Comparison of ENCODE assay signal across 14 cellular contexts in genomic region chr19:15532779-15533521, GRCh38. TPM values are rescaled to one million over a fixed set of nuclear protein-coding genes. Genes with fewer than 3 reads are reported as not detected.
A peak's percentile ranks its signal among the peaks of the same experiment; 100 is the strongest.
DNase-seq lines count a peak whose midpoint lies in the region; ATAC-seq and TF ChIP-seq lines count a peak whose summit lies in the region.
"Had no signal": no experiment of that assay in that cellular context is flagged by ENCODE, and none has a peak within 500 bp of the region (broad histone marks: within the 10 kb centered on the region; RNA-seq: fewer than 3 reads in every experiment).

No MANE protein-coding gene starts in this region.

- intact Hi-C loops in left cardiac atrium (cut with DNase I), result no loop called here

- ATAC-seq in esophagus mucosa (peak; percentile 76), HG02870 (IDR thresholded peaks at IDR 0.05; ENCODE audit: unreplicated experiment) (no peak), left cardiac atrium (no peak)
- ATAC-seq: T-helper 17 cell had no signal

- DNase-seq in AML-193 (lab: John Stamatoyannopoulos, UW) (peak; percentile 89 to 93), GM23248 (peak; percentile 58), RWPE1 (ENCODE audit: low spot score) (peak; percentile 60), left cardiac atrium (no peak), H4 (ENCODE audit: low spot score) (no peak)
- DNase-seq in activated effector memory CD4-positive, alpha-beta T cell treated with Interleukin-2 at 50 U/mL for 16 hours, result no peak
- DNase-seq: H7, immature natural killer cell, NCI-H82, T-helper 17 cell had no signal

- POLR2A ChIA-PET in RWPE1 (lab: Yijun Ruan, JAX; ENCODE audit: low non-redundant PET), result interaction anchor here (0.6 kb wide), 1 partner anchor 1981 kb away, joined by 5 read pairs; no protein-coding TSS in a partner anchor

- no peaks in the 10 kb centered on the region for H3K79me2 ChIP-seq in GM23248 (ENCODE audit: insufficient read depth)

- no peak overlapping the region for H3K4me2 ChIP-seq in GM23248 (ENCODE audit: unreplicated experiment)

- H3K9me2 ChIP-seq in GM23248 (ENCODE audit: insufficient read depth), result no peaks in the 10 kb centered on the region

- no peak overlapping the region for H3K27ac ChIP-seq in GM23248
- H3K27ac ChIP-seq in RWPE1, result peak overlapping the region; percentile 65

- no peak for TF ChIP-seq CTCF in RWPE1 (conservative IDR thresholded peaks at IDR 0.05; ENCODE audit: low read depth)

- H3K27me3 ChIP-seq in GM23248 (replicated peaks; ENCODE audit: insufficient read depth), result no peaks in the 10 kb centered on the region

- H3K9me3 ChIP-seq in GM23248 (ENCODE audit: low read depth), result no peaks in the 10 kb centered on the region

- no peaks in the 10 kb centered on the region for H3F3A ChIP-seq in GM23248 (ENCODE audit: insufficient read depth)

- no peak overlapping the region for H3K4me3 ChIP-seq in GM23248

- no peak overlapping the region for H3K9ac ChIP-seq in GM23248

- H4K20me1 ChIP-seq in GM23248 (ENCODE audit: insufficient read depth), result no peaks in the 10 kb centered on the region

- H3K36me3 ChIP-seq in GM23248 (ENCODE audit: low read depth), result no peaks in the 10 kb centered on the region

- H3K4me1 ChIP-seq in GM23248 (ENCODE audit: insufficient read depth), result no peaks in the 10 kb centered on the region

- CTCF ChIA-PET in RWPE1 (lab: Yijun Ruan, JAX), result interaction anchor here (0.6 kb wide), 3 partner anchors 356 to 509 kb away, joined by 3 read pairs; no protein-coding TSS in a partner anchor

- H2AFZ ChIP-seq in GM23248, result no peak overlapping the region

- 3 to 14% methylated on average over 2 of the region's 2 CpGs for WGBS in GM23248 (ENCODE audit: low coverage in 1 of 2, low lambda C conversion rate in 2 of 2, missing lambda C conversion rate in 2 of 2), 2 experiments

- in situ Hi-C loops in GM23248 (cut with MboI), result no loop called here

RNA-seq across cellular contexts. Expression of gene CYP4F22, which starts 24.6 kb away (rescaled TPM):
- total RNA-seq in GM23248 (2014; rRNA removed; shearing (Covaris generic)), result not detected in 2 replicates
- polyA plus RNA-seq in GM23248 (2016; fragmentation: Nextera tagmentation; extraction: Ambion mirVana), result not detected in 2 replicates
- total RNA-seq in esophagus mucosa (10.2 TPM), left cardiac atrium (not detected)
- 0.04 TPM in 2 replicates for total RNA-seq in H4 (2014; rRNA removed; shearing (Covaris generic))
- total RNA-seq: cerebellum, H7, myocyte had no signal

RNA-seq across cellular contexts. Expression of gene PGLYRP2, which starts 53.6 kb away (rescaled TPM):
- total RNA-seq in GM23248 (2014; rRNA removed; shearing (Covaris generic)), result not detected in 2 replicates
- polyA plus RNA-seq in GM23248 (2016; fragmentation: Nextera tagmentation; extraction: Ambion mirVana), result not detected in 2 replicates
- total RNA-seq in esophagus mucosa (not detected), left cardiac atrium (not detected)
- not detected in 2 replicates for total RNA-seq in H4 (2014; rRNA removed; shearing (Covaris generic))
- total RNA-seq: cerebellum, H7, myocyte, T-helper 17 cell had no signal

Comparison
In these comparisons a context has a peak if more than half of its experiments do, and no peak if none do; other contexts are left out.
1. DNase-seq: peak in AML-193 (2 of 2), GM23248 (single experiment) and RWPE1 (single experiment); none in left cardiac atrium (single experiment), H4 (single experiment) and activated effector memory CD4-positive, alpha-beta T cell treated with Interleukin-2 at 50 U/mL for 16 hours (single experiment).
2. RNA of gene CYP4F22, which starts 24.6 kb away (total RNA-seq): 10.2 TPM in esophagus mucosa (single experiment); not detected in left cardiac atrium, 0.04 TPM in H4 and not detected in GM23248; every median in the first group is over 10 times any median in the second.